In the genomic region with DNA sequence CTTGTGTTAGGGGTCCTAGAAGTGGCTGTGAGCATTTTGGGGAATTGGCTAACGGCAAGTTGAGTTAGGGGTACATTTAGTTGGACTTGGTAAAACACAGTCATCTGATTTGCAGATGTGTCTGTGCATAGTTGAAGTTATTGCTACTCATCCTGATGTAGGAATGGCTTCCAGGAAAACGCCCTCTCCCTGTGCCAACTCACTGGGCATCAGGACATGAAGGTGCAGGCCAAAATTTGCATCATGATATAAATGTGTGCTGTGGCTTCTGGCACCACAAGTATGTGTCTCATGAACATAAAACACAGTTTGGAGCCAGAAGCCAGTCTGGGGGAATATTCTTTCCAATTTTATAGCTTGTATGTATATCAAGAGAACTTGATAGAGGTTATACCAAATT, we compare ENCODE assay signal across 18 cellular contexts.
"Had no signal": no experiment of that assay in that cellular context is flagged by ENCODE, and none has a peak within 500 bp of the region (broad histone marks: within the 10 kb centered on the region; RNA-seq: fewer than 3 reads in every experiment).

No MANE protein-coding gene starts in this region.

- DNase-seq: activated CD4-positive, alpha-beta T cell treated with anti-CD3 and anti-CD28 coated beads, Interleukin-2, amount 10 ng/mL, durations not matched to agents 7 days and 5 days; activated CD8-positive, alpha-beta T cell treated with anti-CD3 and anti-CD28 coated beads, Interleukin-2, amount 10 ng/mL, durations not matched to agents 7 days and 5 days; activated effector memory CD4-positive, alpha-beta T cell treated with Interleukin-2 at 50 U/mL for 16 hours; activated naive CD4-positive, alpha-beta T cell treated with anti-CD3 and anti-CD28 coated beads, Interleukin-2, amount 50 U/mL, for 16 hours; activated T-cell treated with anti-CD3 and anti-CD28 coated beads, Interleukin-2, amount 50 U/mL, for 4 hours; cortex of kidney; gastrocnemius medialis; heart left ventricle; kidney glomerular epithelial cell; mesendoderm; naive thymus-derived CD8-positive, alpha-beta T cell; ovary; stimulated activated CD4-positive, alpha-beta T cell treated with anti-CD3 and anti-CD28 coated beads, Interleukin-4, amount 100 ng/mL, for 24 hours; stomach; upper lobe of right lung had no signal

- H3K27ac Mint-ChIP-seq: activated CD4-positive, alpha-beta T cell treated with anti-CD3 and anti-CD28 coated beads, Interleukin-2, amount 10 ng/mL, durations not matched to agents 7 days and 5 days; activated CD8-positive, alpha-beta T cell treated with anti-CD3 and anti-CD28 coated beads, Interleukin-2, amount 10 ng/mL, durations not matched to agents 7 days and 5 days; naive thymus-derived CD8-positive, alpha-beta T cell; stimulated activated effector memory CD8-positive, alpha-beta T cell treated with anti-CD3 and anti-CD28 coated beads, Interleukin-12 subunit alpha, Interleukin-12 subunit beta, amount 100 ng/mL, for 72 hours had no signal

- H3K27me3 Mint-ChIP-seq: activated CD4-positive, alpha-beta T cell treated with anti-CD3 and anti-CD28 coated beads, Interleukin-2, amount 10 ng/mL, durations not matched to agents 7 days and 5 days had no signal

- H3K36me3 Mint-ChIP-seq: naive thymus-derived CD8-positive, alpha-beta T cell; stimulated activated effector memory CD8-positive, alpha-beta T cell treated with anti-CD3 and anti-CD28 coated beads, Interleukin-12 subunit alpha, Interleukin-12 subunit beta, amount 100 ng/mL, for 72 hours had no signal

- H3K9me3 Mint-ChIP-seq: activated CD4-positive, alpha-beta T cell treated with anti-CD3 and anti-CD28 coated beads, Interleukin-2, amount 10 ng/mL, durations not matched to agents 7 days and 5 days; activated T-cell treated with anti-CD3 and anti-CD28 coated beads, Interleukin-2, amount 50 U/mL, for 4 hours; naive thymus-derived CD8-positive, alpha-beta T cell; stimulated activated effector memory CD8-positive, alpha-beta T cell treated with anti-CD3 and anti-CD28 coated beads, Interleukin-12 subunit alpha, Interleukin-12 subunit beta, amount 100 ng/mL, for 72 hours had no signal

- ATAC-seq: activated CD4-positive, CD25-positive, alpha-beta regulatory T cell treated with anti-CD3 and anti-CD28 coated beads, Interleukin-2, amount 50 U/mL, for 24 hours; activated CD8-positive, alpha-beta T cell treated with anti-CD3 and anti-CD28 coated beads, Interleukin-2, amount 10 ng/mL, durations not matched to agents 7 days and 5 days; activated T-cell treated with anti-CD3 and anti-CD28 coated beads, Interleukin-2, amount 50 U/mL, for 4 hours; gastrocnemius medialis; heart left ventricle; naive thymus-derived CD8-positive, alpha-beta T cell; sciatic nerve; stimulated activated effector memory CD8-positive, alpha-beta T cell treated with anti-CD3 and anti-CD28 coated beads, Interleukin-12 subunit alpha, Interleukin-12 subunit beta, amount 100 ng/mL, for 72 hours; upper lobe of right lung had no signal

- H3K4me3 Mint-ChIP-seq: activated CD4-positive, alpha-beta T cell treated with anti-CD3 and anti-CD28 coated beads, Interleukin-2, amount 10 ng/mL, durations not matched to agents 7 days and 5 days; activated CD8-positive, alpha-beta T cell treated with anti-CD3 and anti-CD28 coated beads, Interleukin-2, amount 10 ng/mL, durations not matched to agents 7 days and 5 days; activated T-cell treated with anti-CD3 and anti-CD28 coated beads, Interleukin-2, amount 50 U/mL, for 4 hours; naive thymus-derived CD8-positive, alpha-beta T cell; stimulated activated effector memory CD8-positive, alpha-beta T cell treated with anti-CD3 and anti-CD28 coated beads, Interleukin-12 subunit alpha, Interleukin-12 subunit beta, amount 100 ng/mL, for 72 hours had no signal
